ENCODE assay signal across 1 cellular context in genomic region chr9:95030920-95031662, GRCh38.
TF ChIP-seq lines count a peak whose summit lies in the region.

No MANE protein-coding gene starts in this region.

TF ChIP-seq in HepG2, 621 proteins besides CTCF, POLR2A, EP300 and RAD21 (continued from another document):
- TF ChIP-seq ZBED4 (CRISPR knock-in tag; IDR thresholded peaks at IDR 0.05; ENCODE audit: borderline replicate concordance) (no peak), RBM22 (optimal IDR thresholded peaks at IDR 0.05; ENCODE audit: low read length) (peak; percentile 40), JUND (CRISPR knock-in tag; IDR thresholded peaks at IDR 0.05) (no peak), SAFB2 (CRISPR knock-in tag; IDR thresholded peaks at IDR 0.05; ENCODE audit: borderline replicate concordance, low read depth) (no peak), ATF7 (IDR thresholded peaks at IDR 0.05) (0 out of 2 replicates have a peak, but pooled peaks have one; percentile 15), ATF7 (CRISPR knock-in tag; IDR thresholded peaks at IDR 0.05) (no peak), ZNF660 (CRISPR knock-in tag; IDR thresholded peaks at IDR 0.05; ENCODE audit: borderline replicate concordance, low read depth) (no peak), SATB2 (CRISPR knock-in tag; IDR thresholded peaks at IDR 0.05) (peak; percentile 44; the same call in 1 of the 2 replicates), YY1 (IDR thresholded peaks at IDR 0.05; ENCODE audit: insufficient read depth, insufficient replicate concordance, low read depth, low read length) (no peak), KAT7 (CRISPR knock-in tag; IDR thresholded peaks at IDR 0.05; ENCODE audit: borderline replicate concordance) (no peak)
